Comparison of ENCODE assay signal across 30 cellular contexts in the genomic region with DNA sequence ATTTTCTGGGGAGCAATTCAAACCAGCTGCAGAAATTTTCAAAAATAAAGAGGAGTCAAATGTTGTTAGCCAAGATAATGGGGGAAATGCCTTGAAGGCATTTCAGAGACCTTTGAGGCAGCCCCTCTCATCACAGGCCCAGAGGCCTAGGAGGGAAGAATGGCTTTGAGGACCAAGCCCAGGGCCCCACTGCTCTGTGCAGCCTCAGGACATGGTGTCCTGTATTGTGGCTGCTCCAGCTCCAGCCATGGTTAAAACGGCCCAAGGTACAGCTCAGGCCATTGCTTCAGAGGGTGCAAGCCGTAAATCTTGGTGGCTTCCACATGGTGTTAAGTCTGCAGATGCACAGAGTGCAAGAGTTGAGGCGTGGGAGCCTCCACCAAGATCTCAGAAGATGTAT. TPM values are rescaled to one million over a fixed set of nuclear protein-coding genes. Genes with fewer than 3 reads are reported as not detected.
"Had no signal": no experiment of that assay in that cellular context is flagged by ENCODE, and none has a peak within 500 bp of the region (broad histone marks: within the 10 kb centered on the region; RNA-seq: fewer than 3 reads in every experiment).

No MANE protein-coding gene starts in this region.

- DNase-seq: naive thymus-derived CD4-positive, alpha-beta T cell; natural killer cell; occipital lobe; ovary; posterior cingulate gyrus; psoas muscle; right cardiac atrium; spleen; stimulated activated CD4-positive, alpha-beta T cell treated with anti-CD3 and anti-CD28 coated beads, Interleukin-12 subunit alpha, Interleukin-12 subunit beta, amount 100 ng/mL, for 4 hours; stimulated activated CD4-positive, alpha-beta T cell treated with anti-CD3 and anti-CD28 coated beads, Interleukin-1b, Interleukin-23, amount 100 ng/mL, for 48 hours; stimulated activated CD4-positive, alpha-beta T cell treated with anti-CD3 and anti-CD28 coated beads, Interleukin-4, amount 100 ng/mL, for 1 hour; stimulated activated CD4-positive, alpha-beta T cell treated with anti-CD3 and anti-CD28 coated beads, Interleukin-4, amount 100 ng/mL, for 4 hours; stimulated activated CD8-positive, alpha-beta memory T cell treated with anti-CD3 and anti-CD28 coated beads, Interleukin-4, amount 100 ng/mL, for 48 hours; stimulated activated naive B cell treated with anti-CD40 and anti-IgM and Interleukin-4, amounts not matched to agents 10 μg/mL and 1 μg/mL and 100 μg/mL, for 72 hours; stimulated activated naive CD4-positive, alpha-beta T cell treated with Interleukin-2 at 50 U/mL for 16 hours; stomach; thyroid gland; trophoblast cell had no signal

- H3K27ac ChIP-seq: neural progenitor cell, ovary, parathyroid adenoma, psoas muscle, skin epidermis, spleen, stomach, thoracic aorta, thyroid gland, tibial nerve, upper lobe of left lung, vagina had no signal

- H3K9me3 ChIP-seq: ovary, psoas muscle, spleen, stomach, thoracic aorta, thyroid gland, tibial nerve, upper lobe of left lung, vagina had no signal

- ATAC-seq: naive thymus-derived CD4-positive, alpha-beta T cell; natural killer cell; psoas muscle; right cardiac atrium; sciatic nerve; stimulated activated naive B cell treated with anti-CD40 and anti-IgM and Interleukin-4, amounts not matched to agents 10 μg/mL and 1 μg/mL and 100 μg/mL, for 72 hours had no signal

- H3K36me3 ChIP-seq: neural progenitor cell, ovary, spleen, stomach, thoracic aorta, thyroid gland, tibial nerve, upper lobe of left lung, vagina had no signal

- H3K27me3 Mint-ChIP-seq: progenitor cell of endocrine pancreas had no signal

- H3K4me3 ChIP-seq: neural progenitor cell, ovary, psoas muscle, skin epidermis, smooth muscle cell, spleen, stomach, thoracic aorta, thyroid gland, tibial nerve, upper lobe of left lung, vagina had no signal

- H3K4me3 Mint-ChIP-seq: naive thymus-derived CD4-positive, alpha-beta T cell; natural killer cell; nephron; neural progenitor cell; stimulated activated naive B cell treated with anti-CD40 and anti-IgM and Interleukin-4, amounts not matched to agents 10 μg/mL and 1 μg/mL and 100 μg/mL, for 72 hours; stimulated activated naive CD8-positive, alpha-beta T cell treated with anti-CD3 and anti-CD28 coated beads, Interleukin-15, Interleukin-2, amounts not matched to agents 100 ng/mL and 50 ng/mL, for 24 hours had no signal

- H3K4me1 ChIP-seq: neural progenitor cell, parathyroid adenoma, psoas muscle, spleen, stomach, thyroid gland, tibial nerve, upper lobe of left lung, vagina had no signal

- H3K36me3 Mint-ChIP-seq: naive thymus-derived CD4-positive, alpha-beta T cell; natural killer cell; neural progenitor cell; stimulated activated naive B cell treated with anti-CD40 and anti-IgM and Interleukin-4, amounts not matched to agents 10 μg/mL and 1 μg/mL and 100 μg/mL, for 72 hours had no signal

- H3K9me3 Mint-ChIP-seq: natural killer cell; nephron; neural progenitor cell; stimulated activated naive CD8-positive, alpha-beta T cell treated with anti-CD3 and anti-CD28 coated beads, Interleukin-15, Interleukin-2, amounts not matched to agents 100 ng/mL and 50 ng/mL, for 24 hours had no signal

- H3K27ac Mint-ChIP-seq: naive thymus-derived CD4-positive, alpha-beta T cell; natural killer cell; nephron; neural progenitor cell; progenitor cell of endocrine pancreas; stimulated activated naive B cell treated with anti-CD40 and anti-IgM and Interleukin-4, amounts not matched to agents 10 μg/mL and 1 μg/mL and 100 μg/mL, for 72 hours; stimulated activated naive CD8-positive, alpha-beta T cell treated with anti-CD3 and anti-CD28 coated beads, Interleukin-15, Interleukin-2, amounts not matched to agents 100 ng/mL and 50 ng/mL, for 24 hours had no signal

- H3K4me1 Mint-ChIP-seq: natural killer cell; nephron; neural progenitor cell; stimulated activated naive B cell treated with anti-CD40 and anti-IgM and Interleukin-4, amounts not matched to agents 10 μg/mL and 1 μg/mL and 100 μg/mL, for 72 hours had no signal

RNA-seq across cellular contexts. Expression of a gene that starts 32.1 kb away (rescaled TPM):
- total RNA-seq: naive thymus-derived CD4-positive, alpha-beta T cell had no signal
